In genomic region chr5:109725135-109725534, GRCh38 we compare ENCODE assay signal across 20 cellular contexts. TPM values are rescaled to one million over a fixed set of nuclear protein-coding genes. Genes with fewer than 3 reads are reported as not detected.
DNase-seq lines count a peak whose midpoint lies in the region; ATAC-seq and TF ChIP-seq lines count a peak whose summit lies in the region.
"Had no signal": no experiment of that assay in that cellular context is flagged by ENCODE, and none has a peak within 500 bp of the region (broad histone marks: within the 10 kb centered on the region; RNA-seq: fewer than 3 reads in every experiment).

No MANE protein-coding gene starts in this region.

- H3K4me1 Mint-ChIP-seq in GM23338 = peaks cover 5% of the 10 kb centered on the region; the same call in 2 of the 3 replicates
- H3K4me1 Mint-ChIP-seq: CD14-positive monocyte had no signal

- H2AFZ ChIP-seq in GM23338 = no peak overlapping the region
- no peak overlapping the region for H2AFZ ChIP-seq in hepatocyte
- H2AFZ ChIP-seq: GM23248 had no signal

- H3K9me3 ChIP-seq in hepatocyte (ENCODE audit: low read depth) (no peaks in the 10 kb centered on the region), right lobe of liver (no peaks in the 10 kb centered on the region), esophagus muscularis mucosa (no peaks in the 10 kb centered on the region)
- H3K9me3 ChIP-seq: BLaER1 had no signal

- TF ChIP-seq EP300 in esophagus muscularis mucosa (IDR thresholded peaks at IDR 0.05) = no peak

- TF ChIP-seq POLR2A in right lobe of liver (IDR thresholded peaks at IDR 0.05) = no peak
- TF ChIP-seq POLR2A in esophagus muscularis mucosa (IDR thresholded peaks at IDR 0.05; ENCODE audit: low read depth) = no peak

- H3K4me1 ChIP-seq in GM23338 (ENCODE audit: insufficient read depth) = no peaks in the 10 kb centered on the region
- peaks cover 9% of the 10 kb centered on the region for H3K4me1 ChIP-seq in hepatocyte (ENCODE audit: insufficient read depth)
- no peaks in the 10 kb centered on the region for H3K4me1 ChIP-seq in right lobe of liver
- no peaks in the 10 kb centered on the region for H3K4me1 ChIP-seq in esophagus muscularis mucosa
- H3K4me1 ChIP-seq: BLaER1 had no signal

- H3K27me3 ChIP-seq in GM23338 (ENCODE audit: insufficient read depth) = no peaks in the 10 kb centered on the region
- H3K27me3 ChIP-seq in hepatocyte = no peaks in the 10 kb centered on the region
- H3K27me3 ChIP-seq in right lobe of liver = no peaks in the 10 kb centered on the region
- H3K27me3 ChIP-seq in esophagus muscularis mucosa = no peaks in the 10 kb centered on the region
- H3K27me3 ChIP-seq: BLaER1 had no signal

- ATAC-seq in GM23338 = no peak
- ATAC-seq in right lobe of liver = peak; percentile 37 to 53 (median 50)
- no peak for ATAC-seq in HG03439 (IDR thresholded peaks at IDR 0.05; ENCODE audit: unreplicated experiment)
- ATAC-seq: HCT116 had no signal

- no peak for TF ChIP-seq CTCF in GM23338 (conservative IDR thresholded peaks at IDR 0.05; ENCODE audit: low read depth in 2 of 2)
- TF ChIP-seq CTCF in hepatocyte (IDR thresholded peaks at IDR 0.05; ENCODE audit: poor library complexity) = no peak
- TF ChIP-seq CTCF in right lobe of liver (IDR thresholded peaks at IDR 0.05) = no peak
- no peak for TF ChIP-seq CTCF in GM10248 (IDR thresholded peaks at IDR 0.05; ENCODE audit: control extremely low read depth, extremely low read depth, low read depth, missing control alignments)
- TF ChIP-seq CTCF in esophagus muscularis mucosa (IDR thresholded peaks at IDR 0.05) = no peak

- H3K4me3 ChIP-seq in GM23338 = no peak overlapping the region
- H3K4me3 ChIP-seq in hepatocyte = no peak overlapping the region
- H3K4me3 ChIP-seq in right lobe of liver = no peak overlapping the region
- H3K4me3 ChIP-seq in esophagus muscularis mucosa = no peak overlapping the region
- H3K4me3 ChIP-seq: BLaER1, GM23248 had no signal

- H3K4me3 Mint-ChIP-seq in GM23338 = no peak overlapping the region
- H3K4me3 Mint-ChIP-seq: CD14-positive monocyte; CD4-positive, alpha-beta memory T cell; HFFc6 had no signal

- CTCF ChIA-PET in GM10248 (lab: Yijun Ruan, JAX) = interaction anchor here (0.8 to 1.9 kb wide), 2 partner anchors 15 to 17 kb away, joined by 3 to 10 read pairs; no protein-coding TSS in a partner anchor

- H3K4me2 ChIP-seq in GM23338 (no peak overlapping the region), hepatocyte (peak overlapping the region; percentile 38)
- H3K4me2 ChIP-seq: BLaER1 had no signal

- WGBS in hepatocyte (ENCODE audit: low lambda C conversion rate, missing lambda C conversion rate) = 100% methylated on average over 2 of the region's 2 CpGs
- no CpG with 5 or more reads among the region's 2 CpGs for WGBS in right lobe of liver (ENCODE audit: insufficient coverage, low coverage, low lambda C conversion rate, missing lambda C conversion rate)
- no CpG with 5 or more reads among the region's 2 CpGs for WGBS in esophagus muscularis mucosa

- no peaks in the 10 kb centered on the region for H3F3A ChIP-seq in GM23338 (replicated peaks; ENCODE audit: low read depth)

- H3K36me3 ChIP-seq in GM23338 (ENCODE audit: insufficient read depth) (no peaks in the 10 kb centered on the region; the same call in 1 of the 2 replicates), hepatocyte (replicated peaks; ENCODE audit: insufficient read depth, low read depth) (no peaks in the 10 kb centered on the region), right lobe of liver (peaks cover 0 to 4% (median 0%) of the 10 kb centered on the region in 4 donors), esophagus muscularis mucosa (no peaks in the 10 kb centered on the region)

- peaks cover 15% of the 10 kb centered on the region; the same call in 2 of the 3 replicates for H3K36me3 Mint-ChIP-seq in GM23338 (ENCODE audit: low read depth)

- H3K27ac ChIP-seq in GM23338 (ENCODE audit: low read depth) = no peak overlapping the region
- H3K27ac ChIP-seq in hepatocyte = peak overlapping the region; percentile 14
- H3K27ac ChIP-seq in right lobe of liver = no peak overlapping the region
- no peak overlapping the region for H3K27ac ChIP-seq in esophagus muscularis mucosa (replicated peaks in 1 of 4)
- H3K27ac ChIP-seq: BLaER1, GM23248, HL-60 had no signal

- no peak for DNase-seq in GM23338 (ENCODE audit: low spot score)
- no peak for DNase-seq in hepatocyte (ENCODE audit: low spot score)
- no peak for DNase-seq in right lobe of liver
- DNase-seq in GM10248 (ENCODE audit: extremely low spot score) = no peak
- no peak for DNase-seq in esophagus muscularis mucosa (ENCODE audit: extremely low spot score)
- DNase-seq in NCI-H187 (lab: John Stamatoyannopoulos, UW) = no peak
- DNase-seq: 8988T, DMS153, DMS79, GDM1, GM23248, HFFc6, IMR-90, KBM-7 had no signal

- H3K27me3 Mint-ChIP-seq in GM23338 (ENCODE audit: insufficient read depth, low read depth, poor library complexity) = no peaks in the 10 kb centered on the region
- H3K27me3 Mint-ChIP-seq: CD4-positive, alpha-beta memory T cell had no signal

- H3K79me2 ChIP-seq in GM23338 (replicated peaks; ENCODE audit: insufficient read depth) (peaks cover 74% of the 10 kb centered on the region), hepatocyte (peaks cover 50% of the 10 kb centered on the region)

- H3K9me3 Mint-ChIP-seq in GM23338 = no peaks in the 10 kb centered on the region
- H3K9me3 Mint-ChIP-seq: CD14-positive monocyte; CD4-positive, alpha-beta memory T cell; HFFc6 had no signal

- H4K20me1 ChIP-seq in GM23338 (replicated peaks; ENCODE audit: insufficient read depth) (peaks cover 7% of the 10 kb centered on the region; the same call in 1 of the 2 replicates), hepatocyte (ENCODE audit: insufficient read depth, poor library complexity, severe bottlenecking) (no peaks in the 10 kb centered on the region)

- H3K9me2 ChIP-seq in GM23338 (ENCODE audit: insufficient read depth) = no peaks in the 10 kb centered on the region
- no peaks in the 10 kb centered on the region for H3K9me2 ChIP-seq in hepatocyte (replicated peaks; ENCODE audit: insufficient read depth)

- POLR2A ChIA-PET in GM10248 (lab: Yijun Ruan, JAX) = no interaction called here

- H3K27ac Mint-ChIP-seq in GM23338 = peak overlapping the region; percentile 35; the same call in 1 of the 2 replicates
- H3K27ac Mint-ChIP-seq: HFFc6 had no signal

- intact Hi-C loops in right lobe of liver (cut with DNase I) (no loop called here), esophagus muscularis mucosa (cut with DNase I) (no loop called here)

TF ChIP-seq in GM23338, 12 proteins besides CTCF, POLR2A, EP300 and RAD21 (continues in another document):
- TF ChIP-seq ZNF114 (CRISPR knock-in tag; IDR thresholded peaks at IDR 0.05) = no peak
- no peak for TF ChIP-seq JUNB (IDR thresholded peaks at IDR 0.05; ENCODE audit: unreplicated experiment)
- TF ChIP-seq EZH2phosphoT487 (IDR thresholded peaks at IDR 0.05; ENCODE audit: unreplicated experiment) = no peak
- TF ChIP-seq NANOG (IDR thresholded peaks at IDR 0.05; ENCODE audit: borderline replicate concordance) = no peak
- no peak for TF ChIP-seq STAT1 (IDR thresholded peaks at IDR 0.05; ENCODE audit: unreplicated experiment)
- no peak for TF ChIP-seq ZNF331 (CRISPR knock-in tag; IDR thresholded peaks at IDR 0.05; ENCODE audit: low read depth)
- TF ChIP-seq, protein P1, sequence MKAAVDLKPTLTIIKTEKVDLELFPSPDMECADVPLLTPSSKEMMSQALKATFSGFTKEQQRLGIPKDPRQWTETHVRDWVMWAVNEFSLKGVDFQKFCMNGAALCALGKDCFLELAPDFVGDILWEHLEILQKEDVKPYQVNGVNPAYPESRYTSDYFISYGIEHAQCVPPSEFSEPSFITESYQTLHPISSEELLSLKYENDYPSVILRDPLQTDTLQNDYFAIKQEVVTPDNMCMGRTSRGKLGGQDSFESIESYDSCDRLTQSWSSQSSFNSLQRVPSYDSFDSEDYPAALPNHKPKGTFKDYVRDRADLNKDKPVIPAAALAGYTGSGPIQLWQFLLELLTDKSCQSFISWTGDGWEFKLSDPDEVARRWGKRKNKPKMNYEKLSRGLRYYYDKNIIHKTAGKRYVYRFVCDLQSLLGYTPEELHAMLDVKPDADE (IDR thresholded peaks at IDR 0.05) = no peak
- TF ChIP-seq POLR2AphosphoS5 (IDR thresholded peaks at IDR 0.05; ENCODE audit: low read depth) = no peak
- TF ChIP-seq, protein P2, sequence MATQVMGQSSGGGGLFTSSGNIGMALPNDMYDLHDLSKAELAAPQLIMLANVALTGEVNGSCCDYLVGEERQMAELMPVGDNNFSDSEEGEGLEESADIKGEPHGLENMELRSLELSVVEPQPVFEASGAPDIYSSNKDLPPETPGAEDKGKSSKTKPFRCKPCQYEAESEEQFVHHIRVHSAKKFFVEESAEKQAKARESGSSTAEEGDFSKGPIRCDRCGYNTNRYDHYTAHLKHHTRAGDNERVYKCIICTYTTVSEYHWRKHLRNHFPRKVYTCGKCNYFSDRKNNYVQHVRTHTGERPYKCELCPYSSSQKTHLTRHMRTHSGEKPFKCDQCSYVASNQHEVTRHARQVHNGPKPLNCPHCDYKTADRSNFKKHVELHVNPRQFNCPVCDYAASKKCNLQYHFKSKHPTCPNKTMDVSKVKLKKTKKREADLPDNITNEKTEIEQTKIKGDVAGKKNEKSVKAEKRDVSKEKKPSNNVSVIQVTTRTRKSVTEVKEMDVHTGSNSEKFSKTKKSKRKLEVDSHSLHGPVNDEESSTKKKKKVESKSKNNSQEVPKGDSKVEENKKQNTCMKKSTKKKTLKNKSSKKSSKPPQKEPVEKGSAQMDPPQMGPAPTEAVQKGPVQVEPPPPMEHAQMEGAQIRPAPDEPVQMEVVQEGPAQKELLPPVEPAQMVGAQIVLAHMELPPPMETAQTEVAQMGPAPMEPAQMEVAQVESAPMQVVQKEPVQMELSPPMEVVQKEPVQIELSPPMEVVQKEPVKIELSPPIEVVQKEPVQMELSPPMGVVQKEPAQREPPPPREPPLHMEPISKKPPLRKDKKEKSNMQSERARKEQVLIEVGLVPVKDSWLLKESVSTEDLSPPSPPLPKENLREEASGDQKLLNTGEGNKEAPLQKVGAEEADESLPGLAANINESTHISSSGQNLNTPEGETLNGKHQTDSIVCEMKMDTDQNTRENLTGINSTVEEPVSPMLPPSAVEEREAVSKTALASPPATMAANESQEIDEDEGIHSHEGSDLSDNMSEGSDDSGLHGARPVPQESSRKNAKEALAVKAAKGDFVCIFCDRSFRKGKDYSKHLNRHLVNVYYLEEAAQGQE (IDR thresholded peaks at IDR 0.05; ENCODE audit: unreplicated experiment) = no peak
- TF ChIP-seq CREB1 (CRISPR knock-in tag; IDR thresholded peaks at IDR 0.05; ENCODE audit: low read depth) = no peak

RNA-seq across cellular contexts. Expression of gene MAN2A1, which starts 35.4 kb away (rescaled TPM):
- 129 and 132 TPM in 2 replicates for total RNA-seq in GM23338 (2014; rRNA removed; shearing (Covaris generic))
- polyA plus RNA-seq in GM23338 (2016; fragmentation: Nextera tagmentation; extraction: Ambion mirVana) (28.3 and 32.5 TPM in 2 replicates), hepatocyte (29.8 and 31.5 TPM in 2 replicates)
- total RNA-seq in hepatocyte (140 and 150 TPM in 2 replicates), right lobe of liver (10 to 100 TPM; 48.1 to 68.8 (median 61.9) TPM), esophagus muscularis mucosa (10 to 100 TPM; 22.3 to 29.5 (median 27.4) TPM)

Comparison
In these comparisons a context has a peak if more than half of its experiments do, and no peak if none do; other contexts are left out.
1. ATAC-seq: peak in right lobe of liver (4 of 4); none in GM23338 (single experiment) and HG03439 (single experiment).